ENCODE assay signal across 1 cellular context in the genomic region with DNA sequence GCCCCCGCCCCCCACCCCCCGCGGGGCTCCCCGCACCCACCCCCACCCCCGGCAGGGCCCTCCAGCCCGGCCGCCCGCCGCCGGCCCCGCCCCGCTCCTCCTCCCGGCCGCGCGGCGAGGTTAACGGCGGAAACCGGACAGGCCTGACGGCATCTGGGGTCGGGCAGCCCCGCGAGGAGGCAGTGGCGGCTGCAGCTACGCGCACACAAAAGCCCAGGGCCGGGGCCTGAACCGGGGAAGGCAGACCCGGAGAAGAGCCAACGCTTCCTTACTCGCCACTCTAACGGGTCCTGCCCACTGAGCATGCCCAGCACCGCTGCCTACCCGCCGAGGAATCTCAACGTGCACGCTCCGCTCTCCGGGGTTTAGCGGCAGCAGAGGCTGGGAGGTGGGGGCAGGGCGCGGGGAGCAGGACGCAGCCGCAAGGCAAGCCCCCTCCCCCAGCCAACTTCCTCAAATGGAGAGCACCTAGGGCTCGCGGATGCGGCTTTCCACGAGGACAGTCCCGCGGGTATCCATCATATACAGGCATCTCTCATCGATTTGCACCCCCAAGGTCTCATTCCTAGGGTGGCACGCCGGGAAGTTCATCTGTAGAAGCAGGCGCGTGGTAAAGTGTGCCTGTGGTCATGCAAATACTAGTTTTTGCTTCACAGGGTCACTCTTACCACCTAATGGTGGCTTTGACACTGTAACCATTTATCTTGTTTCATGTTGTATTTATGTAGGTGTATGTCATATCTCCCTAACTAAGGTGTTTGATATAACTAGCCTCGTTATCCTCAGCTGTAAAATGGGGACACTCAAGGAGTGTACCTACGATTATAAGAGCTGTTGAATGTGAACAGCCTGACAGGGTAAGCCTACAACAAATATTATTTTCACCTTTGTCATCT.
TF ChIP-seq lines count a peak whose summit lies in the region.

A gene (minus strand): TSS at position 339 of the 896 bp plus-strand sequence. CDS start 761 bp downstream, outside the sequence.

TF ChIP-seq in HepG2, 621 proteins besides CTCF, POLR2A, EP300 and RAD21 (continued from another document and continues in another):
- TF ChIP-seq REPIN1 (CRISPR knock-in tag; IDR thresholded peaks at IDR 0.05; ENCODE audit: borderline replicate concordance, low read depth) (peak; percentile 96), ZNF431 (CRISPR knock-in tag; IDR thresholded peaks at IDR 0.05; ENCODE audit: borderline replicate concordance, low read depth) (peak; percentile 92), TBX3 (IDR thresholded peaks at IDR 0.05; ENCODE audit: borderline replicate concordance) (peak; percentile 84), MAFG (CRISPR knock-in tag; IDR thresholded peaks at IDR 0.05) (no peak), ZNF382 (CRISPR knock-in tag; IDR thresholded peaks at IDR 0.05; ENCODE audit: borderline replicate concordance) (no peak), PPARG (CRISPR knock-in tag; conservative IDR thresholded peaks at IDR 0.05) (peak; percentile 70; the same call in 1 of the 2 replicates), LCORL (IDR thresholded peaks at IDR 0.05) (no peak), LCORL (CRISPR knock-in tag; IDR thresholded peaks at IDR 0.05) (peak; percentile 93), MIXL1 (CRISPR knock-in tag; IDR thresholded peaks at IDR 0.05) (peak; percentile 81), KDM6A (CRISPR knock-in tag; IDR thresholded peaks at IDR 0.05; ENCODE audit: low read depth) (peak; percentile 68; the same call in 1 of the 2 replicates), ZNF766 (CRISPR knock-in tag; IDR thresholded peaks at IDR 0.05; ENCODE audit: borderline replicate concordance) (peak; percentile 87; the same call in 1 of the 2 replicates), ZEB1 (IDR thresholded peaks at IDR 0.05; ENCODE audit: insufficient replicate concordance, low read depth) (no peak), ZNF329 (CRISPR knock-in tag; IDR thresholded peaks at IDR 0.05; ENCODE audit: low read depth) (peak; percentile 87), ZNF468 (CRISPR knock-in tag; IDR thresholded peaks at IDR 0.05) (peak; percentile 31; the same call in 1 of the 2 replicates), ZNF543 (CRISPR knock-in tag; IDR thresholded peaks at IDR 0.05) (peak; percentile 94), PRPF4 (IDR thresholded peaks at IDR 0.05; ENCODE audit: low read depth, low read length, poor library complexity, severe bottlenecking) (peak; percentile 100), NFATC3 (CRISPR knock-in tag; IDR thresholded peaks at IDR 0.05) (peak; percentile 40), ZNF788 (CRISPR knock-in tag; IDR thresholded peaks at IDR 0.05; ENCODE audit: borderline replicate concordance) (peak; percentile 99), ZNF251 (CRISPR knock-in tag; IDR thresholded peaks at IDR 0.05) (no peak), AHR (CRISPR knock-in tag; IDR thresholded peaks at IDR 0.05) (peak; percentile 94; the same call in 1 of the 2 replicates), DNMT3B (CRISPR knock-in tag; conservative IDR thresholded peaks at IDR 0.05) (0 out of 2 replicates have a peak, but pooled peaks have one; percentile 39), MYNN (CRISPR knock-in tag; IDR thresholded peaks at IDR 0.05; ENCODE audit: low read depth) (peak; percentile 87), SRY (CRISPR knock-in tag; IDR thresholded peaks at IDR 0.05) (peak; percentile 57), ZNF20 (CRISPR knock-in tag; IDR thresholded peaks at IDR 0.05) (no peak), ZKSCAN5 (CRISPR knock-in tag; IDR thresholded peaks at IDR 0.05) (no peak), ATM (IDR thresholded peaks at IDR 0.05; ENCODE audit: borderline replicate concordance) (no peak), BCL6 (CRISPR knock-in tag; IDR thresholded peaks at IDR 0.05) (peak; percentile 83), ASH2L (IDR thresholded peaks at IDR 0.05; ENCODE audit: insufficient read length, low read depth, low read length) (peak; percentile 98), ATAD3A (CRISPR knock-in tag; IDR thresholded peaks at IDR 0.05) (no peak), SNAPC2 (CRISPR knock-in tag; IDR thresholded peaks at IDR 0.05) (no peak; the same call in 1 of the 2 replicates), ZNF326 (CRISPR knock-in tag; IDR thresholded peaks at IDR 0.05; ENCODE audit: borderline replicate concordance) (no peak)
- TF ChIP-seq, protein P1, sequence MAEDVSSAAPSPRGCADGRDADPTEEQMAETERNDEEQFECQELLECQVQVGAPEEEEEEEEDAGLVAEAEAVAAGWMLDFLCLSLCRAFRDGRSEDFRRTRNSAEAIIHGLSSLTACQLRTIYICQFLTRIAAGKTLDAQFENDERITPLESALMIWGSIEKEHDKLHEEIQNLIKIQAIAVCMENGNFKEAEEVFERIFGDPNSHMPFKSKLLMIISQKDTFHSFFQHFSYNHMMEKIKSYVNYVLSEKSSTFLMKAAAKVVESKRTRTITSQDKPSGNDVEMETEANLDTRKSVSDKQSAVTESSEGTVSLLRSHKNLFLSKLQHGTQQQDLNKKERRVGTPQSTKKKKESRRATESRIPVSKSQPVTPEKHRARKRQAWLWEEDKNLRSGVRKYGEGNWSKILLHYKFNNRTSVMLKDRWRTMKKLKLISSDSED (CRISPR knock-in tag; IDR thresholded peaks at IDR 0.05) = no peak
- TF ChIP-seq, protein P2, sequence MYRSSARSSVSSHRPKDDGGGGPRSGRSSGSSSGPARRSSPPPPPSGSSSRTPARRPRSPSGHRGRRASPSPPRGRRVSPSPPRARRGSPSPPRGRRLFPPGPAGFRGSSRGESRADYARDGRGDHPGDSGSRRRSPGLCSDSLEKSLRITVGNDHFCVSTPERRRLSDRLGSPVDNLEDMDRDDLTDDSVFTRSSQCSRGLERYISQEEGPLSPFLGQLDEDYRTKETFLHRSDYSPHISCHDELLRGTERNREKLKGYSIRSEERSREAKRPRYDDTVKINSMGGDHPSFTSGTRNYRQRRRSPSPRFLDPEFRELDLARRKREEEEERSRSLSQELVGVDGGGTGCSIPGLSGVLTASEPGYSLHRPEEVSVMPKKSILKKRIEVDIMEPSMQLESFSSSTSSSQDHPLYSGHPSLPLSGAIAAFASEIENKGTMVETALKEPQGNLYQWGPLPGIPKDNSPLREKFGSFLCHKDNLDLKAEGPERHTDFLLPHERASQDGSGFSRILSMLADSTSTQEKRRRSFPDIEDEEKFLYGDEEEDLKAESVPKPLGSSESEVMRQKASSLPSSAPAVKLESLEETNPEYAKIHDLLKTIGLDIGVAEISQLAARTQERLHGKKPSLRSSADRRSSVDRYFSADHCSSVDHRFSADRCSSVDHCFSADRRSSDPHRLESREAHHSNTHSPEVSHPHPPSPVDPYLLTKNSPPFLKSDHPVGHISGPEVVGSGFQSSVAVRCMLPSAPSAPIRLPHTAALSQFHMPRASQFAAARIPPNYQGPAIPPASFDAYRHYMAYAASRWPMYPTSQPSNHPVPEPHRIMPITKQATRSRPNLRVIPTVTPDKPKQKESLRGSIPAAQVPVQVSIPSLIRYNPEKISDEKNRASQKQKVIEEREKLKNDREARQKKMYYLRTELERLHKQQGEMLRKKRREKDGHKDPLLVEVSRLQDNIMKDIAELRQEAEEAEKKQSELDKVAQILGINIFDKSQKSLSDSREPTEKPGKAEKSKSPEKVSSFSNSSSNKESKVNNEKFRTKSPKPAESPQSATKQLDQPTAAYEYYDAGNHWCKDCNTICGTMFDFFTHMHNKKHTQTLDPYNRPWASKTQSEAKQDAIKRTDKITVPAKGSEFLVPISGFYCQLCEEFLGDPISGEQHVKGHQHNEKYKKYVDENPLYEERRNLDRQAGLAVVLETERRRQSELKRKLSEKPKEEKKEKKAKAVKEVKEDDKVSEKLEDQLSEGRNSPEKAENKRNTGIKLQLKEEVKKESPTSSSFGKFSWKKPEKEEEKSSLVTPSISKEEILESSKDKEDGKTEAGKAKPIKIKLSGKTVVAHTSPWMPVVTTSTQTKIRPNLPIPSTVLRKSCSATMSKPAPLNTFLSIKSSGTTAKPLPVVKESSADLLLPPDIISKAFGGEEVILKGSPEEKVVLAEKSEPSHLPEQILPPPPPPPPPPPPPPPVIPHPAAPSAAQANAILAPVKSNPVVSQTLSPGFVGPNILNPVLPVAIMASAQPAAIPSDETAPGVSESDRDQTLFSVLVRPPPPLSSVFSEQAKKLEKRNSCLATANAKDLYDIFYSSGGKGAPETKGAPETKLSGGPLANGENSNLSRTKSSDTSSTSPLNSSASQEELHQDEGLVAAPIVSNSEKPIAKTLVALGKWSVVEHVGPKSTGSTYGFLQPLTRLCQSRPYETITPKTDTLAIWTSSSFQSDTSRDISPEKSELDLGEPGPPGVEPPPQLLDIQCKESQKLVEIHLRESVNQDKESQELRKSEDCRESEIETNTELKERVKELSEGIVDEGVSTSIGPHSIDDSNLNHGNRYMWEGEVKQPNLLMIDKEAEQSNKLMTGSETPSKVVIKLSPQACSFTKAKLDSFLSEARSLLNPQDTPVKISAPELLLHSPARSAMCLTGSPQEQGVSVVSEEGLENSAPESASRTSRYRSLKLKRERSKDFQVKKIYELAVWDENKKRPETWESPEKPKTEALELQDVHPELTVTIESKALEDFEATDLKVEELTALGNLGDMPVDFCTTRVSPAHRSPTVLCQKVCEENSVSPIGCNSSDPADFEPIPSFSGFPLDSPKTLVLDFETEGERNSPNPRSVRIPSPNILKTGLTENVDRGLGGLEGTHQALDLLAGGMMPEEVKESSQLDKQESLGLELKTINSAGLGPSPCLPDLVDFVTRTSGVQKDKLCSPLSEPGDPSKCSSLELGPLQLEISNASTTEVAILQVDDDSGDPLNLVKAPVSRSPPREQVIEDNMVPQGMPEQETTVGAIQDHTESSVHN (CRISPR knock-in tag; IDR thresholded peaks at IDR 0.05) = peak; percentile 99
- TF ChIP-seq, protein P3, sequence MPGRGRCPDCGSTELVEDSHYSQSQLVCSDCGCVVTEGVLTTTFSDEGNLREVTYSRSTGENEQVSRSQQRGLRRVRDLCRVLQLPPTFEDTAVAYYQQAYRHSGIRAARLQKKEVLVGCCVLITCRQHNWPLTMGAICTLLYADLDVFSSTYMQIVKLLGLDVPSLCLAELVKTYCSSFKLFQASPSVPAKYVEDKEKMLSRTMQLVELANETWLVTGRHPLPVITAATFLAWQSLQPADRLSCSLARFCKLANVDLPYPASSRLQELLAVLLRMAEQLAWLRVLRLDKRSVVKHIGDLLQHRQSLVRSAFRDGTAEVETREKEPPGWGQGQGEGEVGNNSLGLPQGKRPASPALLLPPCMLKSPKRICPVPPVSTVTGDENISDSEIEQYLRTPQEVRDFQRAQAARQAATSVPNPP (CRISPR knock-in tag; IDR thresholded peaks at IDR 0.05) = peak; percentile 78; the same call in 1 of the 2 replicates
- TF ChIP-seq, protein P4, sequence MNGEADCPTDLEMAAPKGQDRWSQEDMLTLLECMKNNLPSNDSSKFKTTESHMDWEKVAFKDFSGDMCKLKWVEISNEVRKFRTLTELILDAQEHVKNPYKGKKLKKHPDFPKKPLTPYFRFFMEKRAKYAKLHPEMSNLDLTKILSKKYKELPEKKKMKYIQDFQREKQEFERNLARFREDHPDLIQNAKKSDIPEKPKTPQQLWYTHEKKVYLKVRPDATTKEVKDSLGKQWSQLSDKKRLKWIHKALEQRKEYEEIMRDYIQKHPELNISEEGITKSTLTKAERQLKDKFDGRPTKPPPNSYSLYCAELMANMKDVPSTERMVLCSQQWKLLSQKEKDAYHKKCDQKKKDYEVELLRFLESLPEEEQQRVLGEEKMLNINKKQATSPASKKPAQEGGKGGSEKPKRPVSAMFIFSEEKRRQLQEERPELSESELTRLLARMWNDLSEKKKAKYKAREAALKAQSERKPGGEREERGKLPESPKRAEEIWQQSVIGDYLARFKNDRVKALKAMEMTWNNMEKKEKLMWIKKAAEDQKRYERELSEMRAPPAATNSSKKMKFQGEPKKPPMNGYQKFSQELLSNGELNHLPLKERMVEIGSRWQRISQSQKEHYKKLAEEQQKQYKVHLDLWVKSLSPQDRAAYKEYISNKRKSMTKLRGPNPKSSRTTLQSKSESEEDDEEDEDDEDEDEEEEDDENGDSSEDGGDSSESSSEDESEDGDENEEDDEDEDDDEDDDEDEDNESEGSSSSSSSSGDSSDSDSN (CRISPR knock-in tag; IDR thresholded peaks at IDR 0.05) = peak; percentile 97
- TF ChIP-seq, protein P5, sequence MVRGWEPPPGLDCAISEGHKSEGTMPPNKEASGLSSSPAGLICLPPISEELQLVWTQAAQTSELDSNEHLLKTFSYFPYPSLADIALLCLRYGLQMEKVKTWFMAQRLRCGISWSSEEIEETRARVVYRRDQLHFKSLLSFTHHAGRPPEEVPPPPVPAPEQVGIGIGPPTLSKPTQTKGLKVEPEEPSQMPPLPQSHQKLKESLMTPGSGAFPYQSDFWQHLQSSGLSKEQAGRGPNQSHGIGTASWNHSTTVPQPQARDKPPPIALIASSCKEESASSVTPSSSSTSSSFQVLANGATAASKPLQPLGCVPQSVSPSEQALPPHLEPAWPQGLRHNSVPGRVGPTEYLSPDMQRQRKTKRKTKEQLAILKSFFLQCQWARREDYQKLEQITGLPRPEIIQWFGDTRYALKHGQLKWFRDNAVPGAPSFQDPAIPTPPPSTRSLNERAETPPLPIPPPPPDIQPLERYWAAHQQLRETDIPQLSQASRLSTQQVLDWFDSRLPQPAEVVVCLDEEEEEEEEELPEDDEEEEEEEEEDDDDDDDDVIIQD (CRISPR knock-in tag; IDR thresholded peaks at IDR 0.05; ENCODE audit: low read depth) = peak; percentile 89
- TF ChIP-seq, protein P6, sequence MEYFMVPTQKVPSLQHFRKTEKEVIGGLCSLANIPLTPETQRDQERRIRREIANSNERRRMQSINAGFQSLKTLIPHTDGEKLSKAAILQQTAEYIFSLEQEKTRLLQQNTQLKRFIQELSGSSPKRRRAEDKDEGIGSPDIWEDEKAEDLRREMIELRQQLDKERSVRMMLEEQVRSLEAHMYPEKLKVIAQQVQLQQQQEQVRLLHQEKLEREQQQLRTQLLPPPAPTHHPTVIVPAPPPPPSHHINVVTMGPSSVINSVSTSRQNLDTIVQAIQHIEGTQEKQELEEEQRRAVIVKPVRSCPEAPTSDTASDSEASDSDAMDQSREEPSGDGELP (IDR thresholded peaks at IDR 0.05; ENCODE audit: borderline replicate concordance, low read depth) = peak; percentile 60; the same call in 1 of the 2 replicates
- TF ChIP-seq, protein P7, sequence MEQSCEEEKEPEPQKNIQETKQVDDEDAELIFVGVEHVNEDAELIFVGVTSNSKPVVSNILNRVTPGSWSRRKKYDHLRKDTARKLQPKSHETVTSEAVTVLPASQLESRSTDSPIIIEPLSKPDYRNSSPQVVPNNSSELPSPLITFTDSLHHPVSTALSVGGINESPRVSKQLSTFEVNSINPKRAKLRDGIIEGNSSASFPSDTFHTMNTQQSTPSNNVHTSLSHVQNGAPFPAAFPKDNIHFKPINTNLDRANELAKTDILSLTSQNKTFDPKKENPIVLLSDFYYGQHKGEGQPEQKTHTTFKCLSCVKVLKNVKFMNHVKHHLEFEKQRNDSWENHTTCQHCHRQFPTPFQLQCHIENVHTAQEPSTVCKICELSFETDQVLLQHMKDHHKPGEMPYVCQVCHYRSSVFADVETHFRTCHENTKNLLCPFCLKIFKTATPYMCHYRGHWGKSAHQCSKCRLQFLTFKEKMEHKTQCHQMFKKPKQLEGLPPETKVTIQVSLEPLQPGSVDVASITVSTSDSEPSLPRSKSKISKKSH (CRISPR knock-in tag; IDR thresholded peaks at IDR 0.05; ENCODE audit: borderline replicate concordance) = peak; percentile 90; the same call in 1 of the 2 replicates
